ENCODE assay signal across 8 cellular contexts in genomic region chr16:46830902-46831647, GRCh38. TPM values are rescaled to one million over a fixed set of nuclear protein-coding genes. Genes with fewer than 3 reads are reported as not detected.
DNase-seq lines count a peak whose midpoint lies in the region; TF ChIP-seq lines count a peak whose summit lies in the region.

A gene with protein sequence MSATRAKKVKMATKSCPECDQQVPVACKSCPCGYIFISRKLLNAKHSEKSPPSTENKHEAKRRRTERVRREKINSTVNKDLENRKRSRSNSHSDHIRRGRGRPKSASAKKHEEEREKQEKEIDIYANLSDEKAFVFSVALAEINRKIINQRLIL (minus strand): TSS chr16:46831180. CDS start chr16:46831149, 31 bp downstream.

- TF ChIP-seq CTCF in H9 (conservative IDR thresholded peaks at IDR 0.05) (no peak), fibroblast of villous mesenchyme (IDR thresholded peaks at IDR 0.05; ENCODE audit: insufficient read depth, low read depth, low read length) (no peak), neural progenitor cell (IDR thresholded peaks at IDR 0.05) (no peak)

- H3K79me2 ChIP-seq in H9 (ENCODE audit: insufficient read depth, low read length) = peaks cover 3% of the 10 kb centered on the region; the same call in 1 of the 2 replicates
- peaks cover 46% of the 10 kb centered on the region for H3K79me2 ChIP-seq in neural progenitor cell (ENCODE audit: low read depth)

- peak within 1 kb of the TSS; percentile 62 for H3K4me2 ChIP-seq in H9 (ENCODE audit: insufficient read depth, insufficient read length, low read length)
- peak within 1 kb of the TSS; percentile 91 for H3K4me2 ChIP-seq in neural progenitor cell

- peak within 1 kb of the TSS; percentile 86 for H3K9ac ChIP-seq in ES-I3 (ENCODE audit: low read depth, low read length)
- H3K9ac ChIP-seq in H9 (ENCODE audit: extremely low read depth, insufficient read length, low read length) = peak within 1 kb of the TSS; percentile 83
- H3K9ac ChIP-seq in neural progenitor cell = peak within 1 kb of the TSS; percentile 78

- H3K4me1 Mint-ChIP-seq in H9 (peaks cover 18 to 20% of the 10 kb centered on the region in 2 experiments), neural progenitor cell (peaks cover 9% of the 10 kb centered on the region)

- H4K5ac ChIP-seq in H9 (ENCODE audit: insufficient read length, low read depth, low read length) = no peak within 1 kb of the TSS

- no peak within 1 kb of the TSS for H4K91ac ChIP-seq in H9 (ENCODE audit: insufficient read length, low read depth, low read length)

- H2BK20ac ChIP-seq in H9 (ENCODE audit: low read depth, low read length, poor library complexity, severe bottlenecking) = no peak within 1 kb of the TSS

- peak within 1 kb of the TSS; percentile 44 for H3K14ac ChIP-seq in H9 (ENCODE audit: insufficient read depth, low read length)

- H2BK15ac ChIP-seq in H9 (ENCODE audit: low read depth, low read length) = no peak within 1 kb of the TSS

- no peaks in the 10 kb centered on the region for H3K79me1 ChIP-seq in H9 (ENCODE audit: insufficient read depth, low read depth, low read length, poor library complexity, severe bottlenecking)

- H3K27ac Mint-ChIP-seq in H9 (peak within 1 kb of the TSS; percentile 94 to 97 (median 97)), neural progenitor cell (peak within 1 kb of the TSS; percentile 92)

- H3F3A ChIP-seq in neural progenitor cell (ENCODE audit: low read depth) = peaks cover 20% of the 10 kb centered on the region

- DNase-seq in H9 (peak; percentile 92), MG63 (peak; percentile 94), SHP77 treated with DMSO at 0.1 percent for 48 hours (lab: John Stamatoyannopoulos, UW) (peak; percentile 84), fibroblast of villous mesenchyme (ENCODE audit: low read depth) (peak; percentile 96), neural progenitor cell (ENCODE audit: low spot score) (peak; percentile 97), stromal cell of bone marrow (ENCODE audit: low read depth) (peak; percentile 86)
- peak; percentile 97 for DNase-seq in activated effector memory CD4-positive, alpha-beta T cell treated with anti-CD3 and anti-CD28 coated beads, Interleukin-2, amount 50 U/mL, for 16 hours

- H3K36me3 Mint-ChIP-seq in H9 (ENCODE audit: insufficient read depth in 1 of 3, low read depth in 3 of 3) (no peaks in the 10 kb centered on the region), neural progenitor cell (no peaks in the 10 kb centered on the region)

- H2BK120ac ChIP-seq in H9 (ENCODE audit: low read depth, low read length, poor library complexity, severe bottlenecking) = peak within 1 kb of the TSS; percentile 38

- H3K27me3 ChIP-seq in H9 (ENCODE audit: insufficient read depth, low read length) (no peaks in the 10 kb centered on the region), MG63 (peaks cover 3% of the 10 kb centered on the region; the same call in 1 of the 2 replicates), neural progenitor cell (no peaks in the 10 kb centered on the region)

- H3K4me1 ChIP-seq in ES-I3 (ENCODE audit: insufficient read depth, low read length) (peaks cover 13% of the 10 kb centered on the region), H9 (ENCODE audit: insufficient read depth, low read length) (no peaks in the 10 kb centered on the region), neural progenitor cell (peaks cover 20% of the 10 kb centered on the region)

- no peaks in the 10 kb centered on the region for H3K23me2 ChIP-seq in H9 (ENCODE audit: insufficient read length, low read depth, low read length, poor library complexity, severe bottlenecking)

- H3K36me3 ChIP-seq in ES-I3 (ENCODE audit: insufficient read depth, low read length) (no peaks in the 10 kb centered on the region), MG63 (peaks cover 3% of the 10 kb centered on the region; the same call in 1 of the 2 replicates), neural progenitor cell (no peaks in the 10 kb centered on the region)

- no peak within 1 kb of the TSS for H3K18ac ChIP-seq in H9 (ENCODE audit: insufficient read length, low read depth, low read length)

- H3T11ph ChIP-seq in H9 (ENCODE audit: low read length) = no peak within 1 kb of the TSS

- no peak within 1 kb of the TSS; the same call in 1 of the 2 replicates for H3K4ac ChIP-seq in H9 (ENCODE audit: low read depth, low read length)

- peaks cover 0 to 3% of the 10 kb centered on the region in 2 experiments; a peak in 1 of 5 replicates for H3K9me3 Mint-ChIP-seq in H9
- H3K9me3 Mint-ChIP-seq in neural progenitor cell = no peaks in the 10 kb centered on the region

- H3K4me3 ChIP-seq in MG63 = peak within 1 kb of the TSS; percentile 79
- peak within 1 kb of the TSS; percentile 75 for H3K4me3 ChIP-seq in fibroblast of villous mesenchyme (ENCODE audit: low read depth, low read length)
- H3K4me3 ChIP-seq in neural progenitor cell = peak within 1 kb of the TSS; percentile 89

- no peak within 1 kb of the TSS for H4K8ac ChIP-seq in H9 (replicated peaks; ENCODE audit: insufficient read length, low read depth, low read length)

- WGBS in H9 (ENCODE audit: extremely low coverage, insufficient read length, low lambda C conversion rate) = no CpG with 5 or more reads among the region's 94 CpGs

- H3K23ac ChIP-seq in H9 (ENCODE audit: insufficient read length, low read depth, low read length) = no peak within 1 kb of the TSS

- H4K20me1 ChIP-seq in H9 (ENCODE audit: control insufficient read depth, insufficient read depth, insufficient read length) (no peaks in the 10 kb centered on the region), neural progenitor cell (ENCODE audit: low read depth) (peaks cover 22% of the 10 kb centered on the region)

- H2AK5ac ChIP-seq in H9 (ENCODE audit: insufficient read length, low read length) = no peak within 1 kb of the TSS

- H2AFZ ChIP-seq in H9 (ENCODE audit: low read length) = no peak within 1 kb of the TSS
- H2AFZ ChIP-seq in neural progenitor cell (replicated peaks) = no peak within 1 kb of the TSS

- no peak within 1 kb of the TSS for H2BK12ac ChIP-seq in H9 (ENCODE audit: insufficient read length, low read depth, low read length)

- H3K56ac ChIP-seq in H9 (ENCODE audit: insufficient read length, low read depth, low read length) = no peak within 1 kb of the TSS

- H3K27me3 Mint-ChIP-seq in H9 (ENCODE audit: low read depth) = peaks cover 3% of the 10 kb centered on the region; the same call in 1 of the 2 replicates
- no peaks in the 10 kb centered on the region for H3K27me3 Mint-ChIP-seq in neural progenitor cell (ENCODE audit: insufficient read depth, low read depth)

- H3K9me3 ChIP-seq in ES-I3 (ENCODE audit: control insufficient read depth, insufficient read depth, low read length) = no peaks in the 10 kb centered on the region
- no peaks in the 10 kb centered on the region for H3K9me3 ChIP-seq in H9 (ENCODE audit: control insufficient read depth, low read depth, low read length)
- H3K9me3 ChIP-seq in MG63 = no peaks in the 10 kb centered on the region
- H3K9me3 ChIP-seq in neural progenitor cell (ENCODE audit: low read depth) = no peaks in the 10 kb centered on the region

- H3K27ac ChIP-seq in H9 (ENCODE audit: insufficient read length, low read depth, low read length) = no peak within 1 kb of the TSS
- H3K27ac ChIP-seq in neural progenitor cell = peak within 1 kb of the TSS; percentile 86

- H2BK5ac ChIP-seq in H9 (ENCODE audit: insufficient read length, low read length) = no peak within 1 kb of the TSS

- H3K4me3 Mint-ChIP-seq in H9 (peak within 1 kb of the TSS; percentile 93 to 96), neural progenitor cell (peak within 1 kb of the TSS; percentile 98)

RNA-seq across cellular contexts. Expression of the gene that starts here (rescaled TPM):
- total RNA-seq in H9 (2021) = 16.7 and 18.2 TPM in 2 replicates
- 13.6 and 32.5 TPM in 2 replicates for total RNA-seq in MG63 (2014; rRNA removed; shearing (Covaris generic); ENCODE audit: low replicate concordance)
- 10.0 and 14.7 TPM in 2 replicates for total RNA-seq in fibroblast of villous mesenchyme
- 40.9 and 66.7 TPM in 2 replicates for total RNA-seq in neural progenitor cell (ENCODE audit: low replicate concordance)
